Comparison of ENCODE assay signal across 18 cellular contexts in genomic region chr6:122569372-122569771, GRCh38. TPM values are rescaled to one million over a fixed set of nuclear protein-coding genes. Genes with fewer than 3 reads are reported as not detected.
DNase-seq lines count a peak whose midpoint lies in the region; FAIRE-seq and TF ChIP-seq lines count a peak whose summit lies in the region.
"Had no signal": no experiment of that assay in that cellular context is flagged by ENCODE, and none has a peak within 500 bp of the region (broad histone marks: within the 10 kb centered on the region; RNA-seq: fewer than 3 reads in every experiment).

No MANE protein-coding gene starts in this region.

- no peak for TF ChIP-seq CTCF in H9 (conservative IDR thresholded peaks at IDR 0.05)
- TF ChIP-seq CTCF in astrocyte (IDR thresholded peaks at IDR 0.05; ENCODE audit: insufficient read depth, low read depth, low read length) = no peak
- no peak for TF ChIP-seq CTCF in RWPE1 (conservative IDR thresholded peaks at IDR 0.05; ENCODE audit: low read depth)

- H2BK5ac ChIP-seq in H9 (ENCODE audit: insufficient read length, low read length) (no peak overlapping the region), trophoblast cell (ENCODE audit: low read depth, low read length, poor library complexity) (no peak overlapping the region)

- no peak overlapping the region; a peak in 1 of 7 replicates for H3K27ac Mint-ChIP-seq in H9
- peak overlapping the region; percentile 50 for H3K27ac Mint-ChIP-seq in astrocyte (ENCODE audit: unreplicated experiment)

- H3K36me3 ChIP-seq in astrocyte (ENCODE audit: insufficient read depth, low read length) (no peaks in the 10 kb centered on the region), trophoblast cell (ENCODE audit: control insufficient read depth in 1 of 2, insufficient read depth in 2 of 2, low read length in 2 of 2) (no peaks in the 10 kb centered on the region)
- H3K36me3 ChIP-seq: SJCRH30 had no signal

- no peaks in the 10 kb centered on the region for H3K27me3 Mint-ChIP-seq in H9 (ENCODE audit: low read depth)
- no peaks in the 10 kb centered on the region for H3K27me3 Mint-ChIP-seq in astrocyte (ENCODE audit: low read depth, unreplicated experiment)

- peaks cover 4 to 5% of the 10 kb centered on the region in 2 experiments; a peak in 2 of 4 replicates for H3K4me1 Mint-ChIP-seq in H9
- H3K4me1 Mint-ChIP-seq in astrocyte (ENCODE audit: low read depth, unreplicated experiment) = peaks cover 29% of the 10 kb centered on the region

- no peaks in the 10 kb centered on the region for H3K23me2 ChIP-seq in H9 (ENCODE audit: insufficient read length, low read depth, low read length, poor library complexity, severe bottlenecking)

- H4K8ac ChIP-seq in H9 (replicated peaks; ENCODE audit: insufficient read length, low read depth, low read length) = peak overlapping the region; percentile 18
- no peak overlapping the region for H4K8ac ChIP-seq in trophoblast cell (ENCODE audit: low read depth, low read length)

- H2AK5ac ChIP-seq in H9 (ENCODE audit: insufficient read length, low read length) (no peak overlapping the region), trophoblast cell (ENCODE audit: low read length) (no peak overlapping the region)

- H3K14ac ChIP-seq in H9 (ENCODE audit: insufficient read depth, low read length) (no peak overlapping the region), trophoblast cell (ENCODE audit: low read length) (no peak overlapping the region)

- no peak overlapping the region for H4K12ac ChIP-seq in trophoblast cell (ENCODE audit: low read depth, low read length)

- no peak overlapping the region for H3K9ac ChIP-seq in H9 (ENCODE audit: extremely low read depth, insufficient read length, low read length)
- no peak overlapping the region for H3K9ac ChIP-seq in astrocyte (ENCODE audit: low read length)
- no peak overlapping the region for H3K9ac ChIP-seq in trophoblast cell (ENCODE audit: low read length)

- H3K56ac ChIP-seq in H9 (ENCODE audit: insufficient read length, low read depth, low read length) = no peak overlapping the region

- H3K18ac ChIP-seq in H9 (ENCODE audit: insufficient read length, low read depth, low read length) = no peak overlapping the region
- H3K18ac ChIP-seq in trophoblast cell (ENCODE audit: low read length) = no peak overlapping the region

- H4K5ac ChIP-seq in H9 (ENCODE audit: insufficient read length, low read depth, low read length) = no peak overlapping the region

- H3K4me2 ChIP-seq in H9 (ENCODE audit: insufficient read depth, insufficient read length, low read length) (no peak overlapping the region), astrocyte (ENCODE audit: low read length) (no peak overlapping the region), trophoblast cell (ENCODE audit: low read length) (no peak overlapping the region)

- no peak overlapping the region for H2BK15ac ChIP-seq in H9 (ENCODE audit: low read depth, low read length)

- no peak overlapping the region for H2BK12ac ChIP-seq in H9 (ENCODE audit: insufficient read length, low read depth, low read length)
- H2BK12ac ChIP-seq in trophoblast cell (ENCODE audit: low read length) = no peak overlapping the region

- FAIRE-seq in astrocyte (lab: Jason Lieb, UNC) = no peak

- H4K91ac ChIP-seq in H9 (ENCODE audit: insufficient read length, low read depth, low read length) = no peak overlapping the region
- no peak overlapping the region for H4K91ac ChIP-seq in trophoblast cell (ENCODE audit: low read depth, low read length)

- no peak for DNase-seq in H9
- DNase-seq in NCI-H2029 (lab: John Stamatoyannopoulos, UW) = peak; percentile 64
- no peak for DNase-seq in astrocyte (ENCODE audit: low read depth)
- DNase-seq in trophoblast cell = peak; percentile 57 to 83
- DNase-seq in activated CD8-positive, alpha-beta memory T cell treated with anti-CD3 and anti-CD28 coated beads, Interleukin-2, amount 50 U/mL, for 48 hours = no peak
- no peak for DNase-seq in stimulated activated naive CD4-positive, alpha-beta T cell (lab: John Stamatoyannopoulos, UW)
- DNase-seq in RWPE1 (ENCODE audit: low spot score) = no peak
- DNase-seq: DMS153; EL; GOT3; KG1; NCI-H1048; NCI-H1436 treated with DMSO at 0.1 percent for 48 hours; NCI-H2081 treated with DMSO at 0.1 percent for 48 hours; NCI-H526 treated with DMSO at 0.1 percent for 48 hours; NK-92 treated with Interleukin-12 subunit alpha and Interleukin-12 subunit beta, amount 100 ng/mL, for 24 hours; T-helper 2 cell had no signal

- CTCF ChIA-PET in RWPE1 (lab: Yijun Ruan, JAX) = no interaction called here

- H3K4ac ChIP-seq in H9 (ENCODE audit: low read depth, low read length) = no peak overlapping the region
- no peak overlapping the region for H3K4ac ChIP-seq in trophoblast cell (ENCODE audit: low read depth, low read length)

- no peak overlapping the region for H2BK20ac ChIP-seq in H9 (ENCODE audit: low read depth, low read length, poor library complexity, severe bottlenecking)

- H3K79me1 ChIP-seq in H9 (ENCODE audit: insufficient read depth, low read depth, low read length, poor library complexity, severe bottlenecking) (no peaks in the 10 kb centered on the region), trophoblast cell (ENCODE audit: low read length) (no peaks in the 10 kb centered on the region)

- H3K9me3 Mint-ChIP-seq in H9 (peaks cover 7 to 11% of the 10 kb centered on the region in 2 experiments; a peak in 4 of 5 replicates), astrocyte (ENCODE audit: unreplicated experiment) (peaks cover 4% of the 10 kb centered on the region)

- H3K79me2 ChIP-seq in H9 (ENCODE audit: insufficient read depth, low read length) = no peaks in the 10 kb centered on the region
- no peaks in the 10 kb centered on the region for H3K79me2 ChIP-seq in astrocyte (ENCODE audit: insufficient read depth, low read length)
- H3K79me2 ChIP-seq in trophoblast cell (ENCODE audit: control insufficient read depth, insufficient read depth, low read length, poor library complexity) = no peaks in the 10 kb centered on the region

- H3T11ph ChIP-seq in H9 (ENCODE audit: low read length) = no peak overlapping the region

- POLR2A ChIA-PET in RWPE1 (lab: Yijun Ruan, JAX; ENCODE audit: low non-redundant PET) = no interaction called here

- H2AFZ ChIP-seq in H9 (ENCODE audit: low read length) = no peak overlapping the region
- no peak overlapping the region for H2AFZ ChIP-seq in astrocyte (ENCODE audit: low read depth, low read length)
- H2AFZ ChIP-seq in trophoblast cell (ENCODE audit: insufficient read depth, low read length, poor library complexity) = no peak overlapping the region

- H3K4me1 ChIP-seq in H9 (ENCODE audit: insufficient read depth, low read length) (no peaks in the 10 kb centered on the region), astrocyte (ENCODE audit: insufficient read depth, low read length) (no peaks in the 10 kb centered on the region), trophoblast cell (ENCODE audit: control insufficient read depth in 1 of 2, insufficient read depth in 2 of 2, low read length in 2 of 2) (peaks cover 14 to 18% of the 10 kb centered on the region in 2 experiments)
- H3K4me1 ChIP-seq: SJCRH30 had no signal

- H3K9me3 ChIP-seq in H9 (ENCODE audit: control insufficient read depth, low read depth, low read length) (no peaks in the 10 kb centered on the region), astrocyte (ENCODE audit: insufficient read depth, low read depth, low read length) (no peaks in the 10 kb centered on the region), trophoblast cell (ENCODE audit: insufficient read depth, low read depth, low read length) (no peaks in the 10 kb centered on the region)
- H3K9me3 ChIP-seq: SJCRH30 had no signal

- no peak overlapping the region for H3K4me3 Mint-ChIP-seq in H9
- H3K4me3 Mint-ChIP-seq in astrocyte (ENCODE audit: unreplicated experiment) = peak overlapping the region; percentile 5

- H3K23ac ChIP-seq in H9 (ENCODE audit: insufficient read length, low read depth, low read length) (no peak overlapping the region), trophoblast cell (ENCODE audit: low read length) (no peak overlapping the region)

- H3K27ac ChIP-seq in H9 (ENCODE audit: insufficient read length, low read depth, low read length) = no peak overlapping the region
- H3K27ac ChIP-seq in astrocyte (ENCODE audit: low read depth, low read length) = no peak overlapping the region
- peak overlapping the region; percentile 11 for H3K27ac ChIP-seq in trophoblast cell (ENCODE audit: low read depth, low read length)
- no peak overlapping the region for H3K27ac ChIP-seq in RWPE1
- H3K27ac ChIP-seq: SJCRH30 had no signal

- H3K4me3 ChIP-seq in astrocyte (ENCODE audit: insufficient read depth, low read depth, low read length) (no peak overlapping the region), trophoblast cell (ENCODE audit: low read depth, low read length) (no peak overlapping the region)
- H3K4me3 ChIP-seq: SJCRH30 had no signal

- H3K27me3 ChIP-seq in H9 (ENCODE audit: insufficient read depth, low read length) = no peaks in the 10 kb centered on the region
- no peaks in the 10 kb centered on the region for H3K27me3 ChIP-seq in astrocyte (ENCODE audit: insufficient read depth, low read length)
- no peaks in the 10 kb centered on the region for H3K27me3 ChIP-seq in trophoblast cell (ENCODE audit: insufficient read depth, low read length)
- H3K27me3 ChIP-seq: SJCRH30 had no signal

- WGBS in H9 (ENCODE audit: extremely low coverage, insufficient read length, low lambda C conversion rate) = no CpG with 5 or more reads among the region's 6 CpGs
- WGBS in trophoblast cell (ENCODE audit: extremely low coverage, insufficient coverage, insufficient read length) = no CpG with 5 or more reads among the region's 6 CpGs

- H2BK120ac ChIP-seq in H9 (ENCODE audit: low read depth, low read length, poor library complexity, severe bottlenecking) = no peak overlapping the region
- no peak overlapping the region for H2BK120ac ChIP-seq in trophoblast cell (ENCODE audit: insufficient read depth, low read length, poor library complexity)

- peaks cover 3 to 44% (median 8%) of the 10 kb centered on the region in 3 experiments; a peak in 6 of 7 replicates for H3K36me3 Mint-ChIP-seq in H9 (ENCODE audit: insufficient read depth in 1 of 3, low read depth in 3 of 3)
- peaks cover 10% of the 10 kb centered on the region for H3K36me3 Mint-ChIP-seq in astrocyte (ENCODE audit: low read depth, unreplicated experiment)

- no peaks in the 10 kb centered on the region for H4K20me1 ChIP-seq in H9 (ENCODE audit: control insufficient read depth, insufficient read depth, insufficient read length)
- H4K20me1 ChIP-seq in astrocyte (ENCODE audit: insufficient read depth, low read length) = no peaks in the 10 kb centered on the region

RNA-seq across cellular contexts. Expression of gene PKIB, which starts 40.8 kb away (rescaled TPM):
- total RNA-seq in H9 (2021) (44.7 and 46.5 TPM in 2 replicates), astrocyte (64.1 and 74.6 TPM in 2 replicates)
- polyA plus RNA-seq in trophoblast cell (2013) = 39.7 and 42.2 TPM in 2 replicates

Comparison
In these comparisons a context has a peak if more than half of its experiments do, and no peak if none do; other contexts are left out.
1. DNase-seq: peak in NCI-H2029 (single experiment) and trophoblast cell (2 of 2); none in H9 (single experiment), astrocyte (single experiment), activated CD8-positive, alpha-beta memory T cell treated with anti-CD3 and anti-CD28 coated beads, Interleukin-2, amount 50 U/mL, for 48 hours (single experiment), stimulated activated naive CD4-positive, alpha-beta T cell (0 of 6) and RWPE1 (single experiment).